ENCODE assay signal across 1 cellular context in the genomic region with DNA sequence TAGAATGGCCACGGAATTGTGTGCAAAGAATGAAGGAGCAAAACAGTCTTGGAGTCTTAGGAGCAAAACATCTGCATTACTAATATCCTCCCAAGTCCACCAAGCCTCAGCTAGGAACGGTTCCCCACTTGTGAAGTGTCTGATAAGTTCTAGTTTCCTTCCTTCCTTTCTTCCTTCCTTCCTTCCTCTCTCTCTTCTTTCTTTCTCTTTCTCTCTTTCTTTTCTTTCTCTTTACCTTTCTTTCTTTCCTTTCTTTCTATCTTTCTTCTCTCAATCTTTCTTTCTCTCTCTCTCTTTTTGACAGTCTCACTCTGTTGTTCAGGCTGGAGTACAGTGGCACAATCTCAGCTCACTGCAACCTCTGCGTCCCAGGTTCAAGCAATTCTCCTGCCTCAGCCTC.
TF ChIP-seq lines count a peak whose summit lies in the region.

No MANE protein-coding gene starts in this region.

TF ChIP-seq in K562, 482 proteins besides CTCF, POLR2A, EP300 and RAD21:
- TF ChIP-seq, protein P1, sequence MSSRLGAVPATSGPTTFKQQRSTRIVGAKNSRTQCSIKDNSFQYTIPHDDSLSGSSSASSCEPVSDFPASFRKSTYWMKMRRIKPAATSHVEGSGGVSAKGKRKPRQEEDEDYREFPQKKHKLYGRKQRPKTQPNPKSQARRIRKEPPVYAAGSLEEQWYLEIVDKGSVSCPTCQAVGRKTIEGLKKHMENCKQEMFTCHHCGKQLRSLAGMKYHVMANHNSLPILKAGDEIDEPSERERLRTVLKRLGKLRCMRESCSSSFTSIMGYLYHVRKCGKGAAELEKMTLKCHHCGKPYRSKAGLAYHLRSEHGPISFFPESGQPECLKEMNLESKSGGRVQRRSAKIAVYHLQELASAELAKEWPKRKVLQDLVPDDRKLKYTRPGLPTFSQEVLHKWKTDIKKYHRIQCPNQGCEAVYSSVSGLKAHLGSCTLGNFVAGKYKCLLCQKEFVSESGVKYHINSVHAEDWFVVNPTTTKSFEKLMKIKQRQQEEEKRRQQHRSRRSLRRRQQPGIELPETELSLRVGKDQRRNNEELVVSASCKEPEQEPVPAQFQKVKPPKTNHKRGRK (tag; IDR thresholded peaks at IDR 0.05) = peak; percentile 68; the same call in 1 of the 2 replicates
- TF ChIP-seq ARID1B (IDR thresholded peaks at IDR 0.05) = no peak
- TF ChIP-seq, protein P2, sequence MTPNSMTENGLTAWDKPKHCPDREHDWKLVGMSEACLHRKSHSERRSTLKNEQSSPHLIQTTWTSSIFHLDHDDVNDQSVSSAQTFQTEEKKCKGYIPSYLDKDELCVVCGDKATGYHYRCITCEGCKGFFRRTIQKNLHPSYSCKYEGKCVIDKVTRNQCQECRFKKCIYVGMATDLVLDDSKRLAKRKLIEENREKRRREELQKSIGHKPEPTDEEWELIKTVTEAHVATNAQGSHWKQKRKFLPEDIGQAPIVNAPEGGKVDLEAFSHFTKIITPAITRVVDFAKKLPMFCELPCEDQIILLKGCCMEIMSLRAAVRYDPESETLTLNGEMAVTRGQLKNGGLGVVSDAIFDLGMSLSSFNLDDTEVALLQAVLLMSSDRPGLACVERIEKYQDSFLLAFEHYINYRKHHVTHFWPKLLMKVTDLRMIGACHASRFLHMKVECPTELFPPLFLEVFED (CRISPR knock-in tag; conservative IDR thresholded peaks at IDR 0.05) = 0 out of 2 replicates have a peak, but pooled peaks have one; percentile 31
TF ChIP-seq in K562: peak in this region for 2.
